ENCODE assay signal across 7 cellular contexts in genomic region chr2:188039307-188039706, GRCh38.
"Had no signal": no experiment of that assay in that cellular context is flagged by ENCODE, and none has a peak within 500 bp of the region (broad histone marks: within the 10 kb centered on the region; RNA-seq: fewer than 3 reads in every experiment).

No MANE protein-coding gene starts in this region.

- H3K9ac ChIP-seq: GM23248 had no signal

- DNase-seq: GM23248, GOT3, H7, HCEC 1CT, KBM-7 had no signal

- H3K4me3 ChIP-seq: GM23248 had no signal

- H3K36me3 Mint-ChIP-seq: IgD-negative memory B cell had no signal

- FAIRE-seq: HTR-8/SVneo had no signal

- H3K4me3 Mint-ChIP-seq: IgD-negative memory B cell had no signal

- H2AFZ ChIP-seq: GM23248 had no signal

- H3K27ac ChIP-seq: GM23248 had no signal

- H3K27me3 Mint-ChIP-seq: IgD-negative memory B cell had no signal

- H3K27ac Mint-ChIP-seq: IgD-negative memory B cell had no signal
